ENCODE assay signal across 8 cellular contexts in genomic region chr3:73502609-73503560, GRCh38.
DNase-seq lines count a peak whose midpoint lies in the region; ATAC-seq and TF ChIP-seq lines count a peak whose summit lies in the region.

No MANE protein-coding gene starts in this region.

- no peaks in the 10 kb centered on the region for H3K9me3 Mint-ChIP-seq in CD4-positive, CD25-positive, alpha-beta regulatory T cell

- H3K4me1 ChIP-seq in CD4-positive, CD25-positive, alpha-beta regulatory T cell (ENCODE audit: control insufficient read depth, insufficient read depth, low read length, poor library complexity, severe bottlenecking) = no peaks in the 10 kb centered on the region
- H3K4me1 ChIP-seq in mucosa of descending colon (ENCODE audit: low read depth) = no peaks in the 10 kb centered on the region

- no peak for ATAC-seq in CD4-positive, CD25-positive, alpha-beta regulatory T cell (ENCODE audit: low read depth in 2 of 2)
- ATAC-seq in GM19023 (IDR thresholded peaks at IDR 0.05; ENCODE audit: unreplicated experiment) (peak; percentile 70), HG03139 (IDR thresholded peaks at IDR 0.05; ENCODE audit: unreplicated experiment) (peak; percentile 63), mucosa of descending colon (peak; percentile 79)

- no peaks in the 10 kb centered on the region for H3K27me3 ChIP-seq in CD4-positive, CD25-positive, alpha-beta regulatory T cell (ENCODE audit: control insufficient read depth, insufficient read depth, low read length)

- H3K27me3 Mint-ChIP-seq in CD4-positive, CD25-positive, alpha-beta regulatory T cell = peaks cover 23% of the 10 kb centered on the region

- TF ChIP-seq CTCF in mucosa of descending colon (IDR thresholded peaks at IDR 0.05) = peak; percentile 66

- no peaks in the 10 kb centered on the region for H3K9me3 ChIP-seq in CD4-positive, CD25-positive, alpha-beta regulatory T cell (ENCODE audit: control insufficient read depth in 2 of 2, low read length in 2 of 2)
- no peaks in the 10 kb centered on the region for H3K9me3 ChIP-seq in mucosa of descending colon

- H3K4me1 Mint-ChIP-seq in CD4-positive, CD25-positive, alpha-beta regulatory T cell = no peaks in the 10 kb centered on the region

- intact Hi-C loops in mucosa of descending colon (cut with DNase I, micrococcal nuclease) = loop anchor here (5.0 to 10.0 kb wide), 3 partner anchors 342 to 401 kb away; no protein-coding TSS in a partner anchor

- no peaks in the 10 kb centered on the region for H3K36me3 ChIP-seq in CD4-positive, CD25-positive, alpha-beta regulatory T cell (ENCODE audit: control insufficient read depth, insufficient read depth, low read length)
- H3K36me3 ChIP-seq in mucosa of descending colon (ENCODE audit: low read depth) = no peaks in the 10 kb centered on the region

- H3K4me3 Mint-ChIP-seq in CD4-positive, CD25-positive, alpha-beta regulatory T cell = no peak overlapping the region

- H3K4me3 ChIP-seq in CD4-positive, CD25-positive, alpha-beta regulatory T cell (ENCODE audit: low read depth, low read length) = no peak overlapping the region
- H3K4me3 ChIP-seq in mucosa of descending colon = no peak overlapping the region

- H3K27ac ChIP-seq in CD4-positive, CD25-positive, alpha-beta regulatory T cell (ENCODE audit: insufficient read depth, low read length, poor library complexity, severe bottlenecking) = no peak overlapping the region

- no peaks in the 10 kb centered on the region for H3K36me3 Mint-ChIP-seq in CD4-positive, CD25-positive, alpha-beta regulatory T cell

- peak; percentile 3 to 57 (median 23) for DNase-seq in CD4-positive, CD25-positive, alpha-beta regulatory T cell
- peak; percentile 47 for DNase-seq in NCI-H460 (ENCODE audit: extremely low read depth, low read depth)
- DNase-seq in activated CD4-positive, alpha-beta T cell treated with anti-CD3 and anti-CD28 coated beads, Interleukin-2, amount 50 U/mL, for 4 hours = peak; percentile 21 to 22
- peak; percentile 49 for DNase-seq in epidermal melanocyte (ENCODE audit: insufficient read length, low spot score)
- DNase-seq in mucosa of descending colon = peak in 2 of 3 donors; percentile 64 to 65
- DNase-seq in stimulated activated naive CD4-positive, alpha-beta T cell (lab: John Stamatoyannopoulos, UW) = peak in 5 of 6 experiments; percentile 4 to 34 (median 13)

- H3K27ac Mint-ChIP-seq in CD4-positive, CD25-positive, alpha-beta regulatory T cell = no peak overlapping the region

Comparison
In these comparisons a context has a peak if more than half of its experiments do, and no peak if none do; other contexts are left out.
1. ATAC-seq: peak in GM19023 (single experiment), HG03139 (single experiment) and mucosa of descending colon (single experiment); none in CD4-positive, CD25-positive, alpha-beta regulatory T cell (0 of 2).
2. DNase-seq: peak in every context shown above with its lines; median percentile 64 in mucosa of descending colon; 49 in epidermal melanocyte; 47 in NCI-H460; 23 in CD4-positive, CD25-positive, alpha-beta regulatory T cell; 22 in activated CD4-positive, alpha-beta T cell treated with anti-CD3 and anti-CD28 coated beads, Interleukin-2, amount 50 U/mL, for 4 hours; 13 in stimulated activated naive CD4-positive, alpha-beta T cell.